In the genomic region with DNA sequence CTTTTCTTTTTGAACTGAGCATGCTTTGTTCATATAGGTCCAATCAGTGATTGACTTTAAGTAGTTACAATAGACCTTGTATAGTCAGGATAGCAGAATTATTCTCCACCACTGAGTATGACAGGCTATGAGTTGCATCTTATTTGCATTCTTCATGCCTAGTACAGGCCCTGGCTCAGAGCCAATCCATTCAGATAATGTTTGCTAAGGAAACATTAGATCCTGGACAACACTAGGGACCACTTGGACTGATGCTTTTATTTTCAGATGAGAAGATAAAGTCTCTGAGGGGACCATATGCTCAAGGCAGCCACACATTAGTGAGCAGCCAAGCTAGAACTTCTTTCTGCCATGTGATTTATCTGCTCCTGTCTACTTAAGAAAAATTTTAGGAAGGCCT, we compare ENCODE assay signal across 15 cellular contexts.
DNase-seq lines count a peak whose midpoint lies in the region; TF ChIP-seq lines count a peak whose summit lies in the region.
"Had no signal": no experiment of that assay in that cellular context is flagged by ENCODE, and none has a peak within 500 bp of the region (broad histone marks: within the 10 kb centered on the region; RNA-seq: fewer than 3 reads in every experiment).

No MANE protein-coding gene starts in this region.

- DNase-seq in NCI-H1417 (lab: John Stamatoyannopoulos, UW) (peak; percentile 6 to 78 (median 51)), NCI-H1417 treated with DMSO at 0.1 percent for 48 hours (lab: John Stamatoyannopoulos, UW) (no peak), NCI-H446 treated with DMSO at 0.1 percent for 48 hours (lab: John Stamatoyannopoulos, UW) (peak; percentile 59), brain microvascular endothelial cell (peak; percentile 80), osteoblast (ENCODE audit: insufficient read length, low spot score, missing footprints) (no peak), UCSD-AML1 (lab: John Stamatoyannopoulos, UW; ENCODE audit: unreplicated experiment) (no peak), NCI-H2081 treated with DMSO at 0.1 percent for 48 hours (lab: John Stamatoyannopoulos, UW) (no peak), esophagus muscularis mucosa (ENCODE audit: extremely low spot score) (no peak)
- DNase-seq: activated CD8-positive, alpha-beta memory T cell treated with anti-CD3 and anti-CD28 coated beads, Interleukin-2, amount 10 ng/mL, durations not matched to agents 7 days and 5 days; activated naive CD4-positive, alpha-beta T cell treated with anti-CD3 and anti-CD28 coated beads, Interleukin-2, amount 50 U/mL, for 16 hours; esophagus squamous epithelium; Karpas-422; pancreas; stimulated activated CD4-positive, alpha-beta T cell treated with anti-CD3 and anti-CD28 coated beads, Interleukin-15, amount 100 ng/mL, for 24 hours had no signal

- no peak for TF ChIP-seq EP300 in esophagus muscularis mucosa (IDR thresholded peaks at IDR 0.05)

- H3K36me3 ChIP-seq in brain microvascular endothelial cell (replicated peaks) = peaks cover 19% of the 10 kb centered on the region
- H3K36me3 ChIP-seq in osteoblast (ENCODE audit: insufficient read depth, low read length) = peaks cover 20% of the 10 kb centered on the region
- H3K36me3 ChIP-seq in esophagus muscularis mucosa = peaks cover 0 to 14% (median 6%) of the 10 kb centered on the region in 4 donors
- H3K36me3 ChIP-seq: esophagus squamous epithelium, pancreas had no signal

- peaks cover 23% of the 10 kb centered on the region for H3K4me1 ChIP-seq in osteoblast (ENCODE audit: insufficient read depth, low read length)
- peaks cover 10 to 66% (median 58%) of the 10 kb centered on the region in 4 donors for H3K4me1 ChIP-seq in esophagus muscularis mucosa
- H3K4me1 ChIP-seq: pancreas had no signal

- no peak overlapping the region for H3K4me2 ChIP-seq in osteoblast (ENCODE audit: insufficient read depth, low read length)

- no peaks in the 10 kb centered on the region for H3K9me3 ChIP-seq in osteoblast (ENCODE audit: low read depth, low read length)
- no peaks in the 10 kb centered on the region for H3K9me3 ChIP-seq in esophagus muscularis mucosa
- H3K9me3 ChIP-seq: esophagus squamous epithelium, pancreas, tibial nerve had no signal

- TF ChIP-seq CTCF in brain microvascular endothelial cell (IDR thresholded peaks at IDR 0.05; ENCODE audit: low read depth, low read length, missing control alignments) (no peak), osteoblast (IDR thresholded peaks at IDR 0.05; ENCODE audit: extremely low read depth, low read depth, low read length) (no peak), esophagus muscularis mucosa (IDR thresholded peaks at IDR 0.05) (no peak)

- TF ChIP-seq POLR2A in esophagus muscularis mucosa (IDR thresholded peaks at IDR 0.05; ENCODE audit: low read depth) = no peak

- no peak overlapping the region for H2AFZ ChIP-seq in osteoblast (ENCODE audit: low read length)

- H3K27me3 ChIP-seq in brain microvascular endothelial cell (replicated peaks) = no peaks in the 10 kb centered on the region
- H3K27me3 ChIP-seq in osteoblast (ENCODE audit: insufficient read depth, low read length) = no peaks in the 10 kb centered on the region
- H3K27me3 ChIP-seq in esophagus muscularis mucosa = no peaks in the 10 kb centered on the region
- H3K27me3 ChIP-seq: esophagus squamous epithelium, pancreas, tibial nerve had no signal

- H3K4me3 ChIP-seq in brain microvascular endothelial cell (ENCODE audit: low read depth, low read length) (no peak overlapping the region), osteoblast (ENCODE audit: insufficient read depth, low read length) (no peak overlapping the region), esophagus muscularis mucosa (no peak overlapping the region)
- H3K4me3 ChIP-seq: esophagus squamous epithelium, pancreas, tibial nerve had no signal

- H3K79me2 ChIP-seq in osteoblast (ENCODE audit: insufficient read depth, low read length) = peaks cover 64% of the 10 kb centered on the region

- in situ Hi-C loops in brain microvascular endothelial cell (cut with HindIII; ENCODE audit: low pct_ligation_motif_present, low sequenced_read_pairs) = no loop called here

- intact Hi-C loops in esophagus muscularis mucosa (cut with DNase I) = no loop called here

- H4K20me1 ChIP-seq in osteoblast (ENCODE audit: insufficient read depth, low read length) = peaks cover 3% of the 10 kb centered on the region

- H3K27ac ChIP-seq in brain microvascular endothelial cell (peak overlapping the region; percentile 28), osteoblast (ENCODE audit: low read depth, low read length) (peak overlapping the region; percentile 38), esophagus muscularis mucosa (replicated peaks in 1 of 4) (no peak overlapping the region)
- H3K27ac ChIP-seq: esophagus squamous epithelium, pancreas had no signal

Comparison
In these comparisons a context has a peak if more than half of its experiments do, and no peak if none do; other contexts are left out.
1. DNase-seq: peak in NCI-H1417 (3 of 3), NCI-H446 treated with DMSO at 0.1 percent for 48 hours (single experiment) and brain microvascular endothelial cell (single experiment); none in NCI-H1417 treated with DMSO at 0.1 percent for 48 hours (single experiment), osteoblast (single experiment), UCSD-AML1 (single experiment), NCI-H2081 treated with DMSO at 0.1 percent for 48 hours (single experiment) and esophagus muscularis mucosa (single experiment).
2. H3K27ac ChIP-seq: peak in brain microvascular endothelial cell (single experiment) and osteoblast (single experiment); none in esophagus muscularis mucosa (0 of 4).